ENCODE assay signal across 21 cellular contexts in genomic region chr20:35627121-35627520, GRCh38.
"Had no signal": no experiment of that assay in that cellular context is flagged by ENCODE, and none has a peak within 500 bp of the region (broad histone marks: within the 10 kb centered on the region; RNA-seq: fewer than 3 reads in every experiment).

No MANE protein-coding gene starts in this region.

- H3K36me3 ChIP-seq: uterus had no signal

- H3K27ac ChIP-seq: esophagus muscularis mucosa, gastroesophageal sphincter, heart left ventricle, sigmoid colon, uterus had no signal

- H3K9me3 ChIP-seq: esophagus muscularis mucosa, gastroesophageal sphincter, heart left ventricle, mucosa of descending colon, sigmoid colon, uterus had no signal

- H3K27me3 Mint-ChIP-seq: activated naive CD8-positive, alpha-beta T cell treated with anti-CD3 and anti-CD28 coated beads for 36 hours; brain; naive B cell had no signal

- FAIRE-seq: colon had no signal

- ATAC-seq: activated T-cell treated with anti-CD3 and anti-CD28 coated beads, Interleukin-2, amount 50 U/mL, for 72 hours; gastroesophageal sphincter; heart left ventricle; mucosa of descending colon had no signal

- H3K4me1 Mint-ChIP-seq: activated naive CD8-positive, alpha-beta T cell treated with anti-CD3 and anti-CD28 coated beads for 36 hours; brain; neural crest cell had no signal

- DNase-seq: activated CD4-positive, alpha-beta T cell treated with anti-CD3 and anti-CD28 coated beads for 1 hour; activated gamma-delta T cell; activated naive CD8-positive, alpha-beta T cell treated with anti-CD3 and anti-CD28 coated beads for 36 hours; activated T-cell treated with anti-CD3 and anti-CD28 coated beads, Interleukin-2, amount 50 U/mL, for 72 hours; anterior cingulate cortex; caudate nucleus; heart left ventricle; immature natural killer cell; mesenchymal stem cell; mucosa of descending colon; naive B cell; sigmoid colon; stimulated activated CD4-positive, alpha-beta T cell treated with anti-CD3 and anti-CD28 coated beads, Interleukin-4, amount 100 ng/mL, for 24 hours; stimulated activated naive CD4-positive, alpha-beta T cell; T-helper 1 cell; uterus had no signal

- H3K4me3 ChIP-seq: esophagus muscularis mucosa, gastroesophageal sphincter, heart left ventricle, mucosa of descending colon, sigmoid colon, uterus had no signal

- H3K27me3 ChIP-seq: esophagus muscularis mucosa, gastroesophageal sphincter, heart left ventricle, sigmoid colon, uterus had no signal

- H3K4me3 Mint-ChIP-seq: activated naive CD8-positive, alpha-beta T cell treated with anti-CD3 and anti-CD28 coated beads for 36 hours; activated T-cell treated with anti-CD3 and anti-CD28 coated beads, Interleukin-2, amount 50 U/mL, for 72 hours; brain; immature natural killer cell; naive B cell; neural crest cell had no signal

- H3K4me1 ChIP-seq: esophagus muscularis mucosa, gastroesophageal sphincter, heart left ventricle, sigmoid colon, uterus had no signal

- H3K27ac Mint-ChIP-seq: activated naive CD8-positive, alpha-beta T cell treated with anti-CD3 and anti-CD28 coated beads for 36 hours; activated T-cell treated with anti-CD3 and anti-CD28 coated beads, Interleukin-2, amount 50 U/mL, for 72 hours had no signal

- H3K9me3 Mint-ChIP-seq: activated naive CD8-positive, alpha-beta T cell treated with anti-CD3 and anti-CD28 coated beads for 36 hours; activated T-cell treated with anti-CD3 and anti-CD28 coated beads, Interleukin-2, amount 50 U/mL, for 72 hours; brain; immature natural killer cell; naive B cell; neural crest cell had no signal
